Comparison of ENCODE assay signal across 25 cellular contexts in the genomic region with DNA sequence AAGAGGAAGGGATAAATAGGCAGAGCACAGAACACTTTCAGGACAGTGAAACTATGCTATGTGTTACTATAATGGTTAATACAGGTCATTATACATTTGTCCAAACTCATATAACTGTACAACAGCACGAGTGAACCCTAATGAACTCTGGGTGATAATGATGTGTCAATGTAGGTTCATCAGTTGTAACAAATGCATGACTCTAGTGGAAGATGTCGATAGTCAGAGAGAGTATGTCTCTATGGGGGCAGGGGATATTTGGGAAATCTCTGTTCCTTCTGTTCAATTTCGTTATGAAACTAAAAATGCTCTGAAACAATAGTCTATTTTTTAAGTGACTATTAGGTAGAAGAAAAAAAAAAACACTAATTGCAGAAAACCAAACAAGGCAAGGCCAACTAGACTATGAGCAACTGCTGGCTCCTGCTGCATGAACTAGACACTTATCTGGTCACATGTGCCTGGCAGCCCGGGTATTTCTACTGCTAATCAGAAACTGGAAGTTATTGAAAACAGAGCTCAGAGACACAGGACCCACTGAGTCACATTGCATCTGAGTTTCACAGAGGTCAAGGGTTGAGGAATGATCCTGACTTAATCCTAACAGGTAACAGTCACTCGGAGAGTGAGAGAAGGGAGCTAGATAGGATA.
"Had no signal": no experiment of that assay in that cellular context is flagged by ENCODE, and none has a peak within 500 bp of the region (broad histone marks: within the 10 kb centered on the region; RNA-seq: fewer than 3 reads in every experiment).

No MANE protein-coding gene starts in this region.

- H2AFZ ChIP-seq: neural progenitor cell had no signal

- H3K36me3 ChIP-seq: left ventricle myocardium inferior, neural progenitor cell, ovary, right atrium auricular region, right lobe of liver, thyroid gland, transverse colon, upper lobe of left lung, vagina had no signal

- DNase-seq: islet precursor cell; left ventricle myocardium inferior; mesendoderm; naive B cell; natural killer cell; nephron progenitor cell; ovary; right lobe of liver; stimulated activated CD4-positive, alpha-beta T cell treated with anti-CD3 and anti-CD28 coated beads, Interleukin-1b, Interleukin-23, amount 100 ng/mL, for 48 hours; stimulated activated CD4-positive, alpha-beta T cell treated with anti-CD3 and anti-CD28 coated beads, Interleukin-2, amount 100 ng/mL, for 48 hours; stimulated activated CD4-positive, alpha-beta T cell treated with anti-CD3 and anti-CD28 coated beads, Interleukin-4, amount 100 ng/mL, for 4 hours; stimulated activated CD8-positive, alpha-beta memory T cell treated with anti-CD3 and anti-CD28 coated beads, Interleukin-4, amount 100 ng/mL, for 48 hours; stimulated activated naive CD4-positive, alpha-beta T cell treated with Interleukin-2 at 50 U/mL for 16 hours; stimulated activated naive CD8-positive, alpha-beta T cell treated with anti-CD3 and anti-CD28 coated beads, Interleukin-15, amount 100 ng/mL, for 72 hours; substantia nigra; testis; thyroid gland; transverse colon; upper lobe of left lung had no signal

- H3K9ac ChIP-seq: neural progenitor cell had no signal

- H3K4me2 ChIP-seq: neural progenitor cell, smooth muscle cell had no signal

- H3K27me3 ChIP-seq: neural progenitor cell, ovary, right atrium auricular region, right lobe of liver, testis, thyroid gland, transverse colon, upper lobe of left lung, vagina had no signal

- H3K4me3 ChIP-seq: left ventricle myocardium inferior, lung, neural progenitor cell, ovary, right atrium auricular region, right lobe of liver, smooth muscle cell, testis, thyroid gland, transverse colon, upper lobe of left lung, vagina had no signal

- H3K4me1 ChIP-seq: left ventricle myocardium inferior, right atrium auricular region, right lobe of liver, testis, thyroid gland, transverse colon, upper lobe of left lung, vagina had no signal

- H3K9me3 ChIP-seq: ovary, right atrium auricular region, testis, thyroid gland, transverse colon, vagina had no signal

- H3K27ac ChIP-seq: left ventricle myocardium inferior, neural progenitor cell, ovary, right atrium auricular region, right lobe of liver, testis, thyroid gland, transverse colon, upper lobe of left lung, vagina had no signal

- ATAC-seq: natural killer cell; right lobe of liver; stimulated activated memory B cell treated with anti-CD40 and anti-IgM and Interleukin-4, amounts not matched to agents 10 μg/mL and 1 μg/mL and 100 μg/mL, for 72 hours; stimulated activated naive CD8-positive, alpha-beta T cell treated with anti-CD3 and anti-CD28 coated beads, Interleukin-15, amount 100 ng/mL, for 72 hours had no signal
